15 cellular contexts compared by ENCODE assay signal in the genomic region with DNA sequence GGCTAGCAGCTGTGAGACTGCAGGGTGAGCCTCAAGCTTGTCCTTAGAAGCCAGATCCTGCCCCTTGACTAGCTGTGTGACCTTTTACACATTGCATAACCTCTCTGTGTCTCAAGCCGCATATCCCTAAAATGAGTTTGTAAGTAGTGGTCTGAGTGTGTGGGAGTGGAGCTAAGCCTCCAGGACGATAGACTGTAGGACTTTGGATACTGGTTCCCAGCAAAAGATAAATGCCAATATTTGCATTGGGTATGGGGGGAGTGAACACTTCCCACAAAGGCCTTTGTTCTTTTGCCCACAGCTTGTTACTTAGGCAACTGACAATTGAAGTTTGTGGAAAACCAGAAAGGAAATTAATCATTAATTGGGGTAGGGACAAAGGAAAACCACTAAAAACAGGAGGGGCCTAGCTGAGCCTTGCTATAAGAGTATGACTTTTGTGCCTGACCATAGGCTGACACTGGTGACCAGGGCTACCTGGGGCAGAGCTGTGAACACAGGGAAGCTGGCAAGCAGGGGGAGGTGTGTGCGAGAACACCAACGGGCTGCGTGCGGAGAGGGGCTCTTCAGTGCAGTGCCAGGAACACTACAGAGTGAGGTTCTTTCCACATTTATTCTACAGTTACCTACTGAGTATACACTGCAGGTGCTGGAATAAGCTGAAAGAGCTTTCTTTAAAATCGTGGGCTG.
DNase-seq lines count a peak whose midpoint lies in the region; ATAC-seq and TF ChIP-seq lines count a peak whose summit lies in the region.
"Had no signal": no experiment of that assay in that cellular context is flagged by ENCODE, and none has a peak within 500 bp of the region (broad histone marks: within the 10 kb centered on the region; RNA-seq: fewer than 3 reads in every experiment).

No MANE protein-coding gene starts in this region.

- H3K27me3 ChIP-seq in body of pancreas = no peaks in the 10 kb centered on the region
- H3K27me3 ChIP-seq: colonic mucosa had no signal

- no peaks in the 10 kb centered on the region for H3K36me3 ChIP-seq in body of pancreas (replicated peaks in 1 of 2; ENCODE audit: insufficient read depth in 1 of 2, low read depth in 2 of 2)
- H3K36me3 ChIP-seq: colonic mucosa had no signal

- H3K27ac ChIP-seq in body of pancreas = peak overlapping the region; percentile 84 to 94 (median 90)
- H3K27ac ChIP-seq in substantia nigra (ENCODE audit: low read depth, low read length, poor library complexity, severe bottlenecking) = no peak overlapping the region
- H3K27ac ChIP-seq: colonic mucosa had no signal

- H3K4me1 ChIP-seq in body of pancreas = peaks cover 33% of the 10 kb centered on the region

- H3K4me3 Mint-ChIP-seq in nephron = no peak overlapping the region
- H3K4me3 Mint-ChIP-seq: stimulated activated effector memory CD8-positive, alpha-beta T cell treated with anti-CD3 and anti-CD28 coated beads, Interleukin-12 subunit alpha, Interleukin-12 subunit beta, amount 100 ng/mL, for 72 hours had no signal

- TF ChIP-seq POLR2A in body of pancreas (IDR thresholded peaks at IDR 0.05) = peak; percentile 10 to 84 (median 81)

- H3K9me3 Mint-ChIP-seq in nephron = peaks cover 10% of the 10 kb centered on the region
- H3K9me3 Mint-ChIP-seq: stimulated activated effector memory CD8-positive, alpha-beta T cell treated with anti-CD3 and anti-CD28 coated beads, Interleukin-12 subunit alpha, Interleukin-12 subunit beta, amount 100 ng/mL, for 72 hours had no signal

- H3K9me3 ChIP-seq in body of pancreas = no peaks in the 10 kb centered on the region
- H3K9me3 ChIP-seq: colonic mucosa had no signal

- ATAC-seq in GM18861 (IDR thresholded peaks at IDR 0.05; ENCODE audit: unreplicated experiment) = peak; percentile 59
- peak; percentile 53 for ATAC-seq in HG03196 (IDR thresholded peaks at IDR 0.05; ENCODE audit: unreplicated experiment)
- ATAC-seq in body of pancreas = peak; percentile 97
- ATAC-seq in HG02798 (IDR thresholded peaks at IDR 0.05; ENCODE audit: poor library complexity, unreplicated experiment) = no peak
- ATAC-seq: HCT116; stimulated activated effector memory CD8-positive, alpha-beta T cell treated with anti-CD3 and anti-CD28 coated beads, Interleukin-12 subunit alpha, Interleukin-12 subunit beta, amount 100 ng/mL, for 72 hours had no signal

- H3K4me1 Mint-ChIP-seq in nephron = peaks cover 7% of the 10 kb centered on the region
- H3K4me1 Mint-ChIP-seq: stimulated activated effector memory CD8-positive, alpha-beta T cell treated with anti-CD3 and anti-CD28 coated beads, Interleukin-12 subunit alpha, Interleukin-12 subunit beta, amount 100 ng/mL, for 72 hours had no signal

- no peak overlapping the region for H3K4me3 ChIP-seq in body of pancreas
- H3K4me3 ChIP-seq: colonic mucosa had no signal

- TF ChIP-seq CTCF in body of pancreas (IDR thresholded peaks at IDR 0.05) (no peak), nephron (IDR thresholded peaks at IDR 0.05; ENCODE audit: unreplicated experiment in 3 of 3) (no peak)

- H3K27ac Mint-ChIP-seq in nephron = peak overlapping the region; percentile 97
- H3K27ac Mint-ChIP-seq: stimulated activated effector memory CD8-positive, alpha-beta T cell treated with anti-CD3 and anti-CD28 coated beads, Interleukin-12 subunit alpha, Interleukin-12 subunit beta, amount 100 ng/mL, for 72 hours had no signal

- DNase-seq in body of pancreas (peak; percentile 83 to 94 (median 90)), hypothalamus (lab: John Stamatoyannopoulos, UW) (no peak), substantia nigra (lab: John Stamatoyannopoulos, UW) (no peak), DMS153 (lab: John Stamatoyannopoulos, UW) (no peak)
- DNase-seq: activated CD8-positive, alpha-beta memory T cell treated with anti-CD3 and anti-CD28 coated beads, Interleukin-2, amount 50 U/mL, for 4 hours; colonic mucosa; NCI-H82; nucleus accumbens; SIG-M5 had no signal

- 13 to 15% methylated on average over 7 of the region's 7 CpGs for WGBS in body of pancreas, 2 donors

- H3K27me3 Mint-ChIP-seq in nephron (ENCODE audit: low read depth) = no peaks in the 10 kb centered on the region

- no peaks in the 10 kb centered on the region for H3K36me3 Mint-ChIP-seq in nephron (ENCODE audit: low read depth)
- H3K36me3 Mint-ChIP-seq: stimulated activated effector memory CD8-positive, alpha-beta T cell treated with anti-CD3 and anti-CD28 coated beads, Interleukin-12 subunit alpha, Interleukin-12 subunit beta, amount 100 ng/mL, for 72 hours had no signal

- intact Hi-C loops in body of pancreas (cut with DNase I) = no loop called here

Comparison
In these comparisons a context has a peak if more than half of its experiments do, and no peak if none do; other contexts are left out.
1. DNase-seq: peak in body of pancreas (4 of 4); none in hypothalamus (0 of 51), substantia nigra (0 of 49) and DMS153 (single experiment).